ENCODE assay signal across 7 cellular contexts in genomic region chr5:177428574-177429217, GRCh38. TPM values are rescaled to one million over a fixed set of nuclear protein-coding genes. Genes with fewer than 3 reads are reported as not detected.
DNase-seq lines count a peak whose midpoint lies in the region; ATAC-seq and TF ChIP-seq lines count a peak whose summit lies in the region.

No MANE protein-coding gene starts in this region.

- no peak for DNase-seq in MG63
- DNase-seq in central memory CD8-positive, alpha-beta T cell (ENCODE audit: low spot score in 2 of 2), result no peak
- DNase-seq in osteocyte (ENCODE audit: extremely low spot score, unreplicated experiment), result no peak
- DNase-seq in NCI-H2081 treated with DMSO at 0.1 percent for 48 hours (lab: John Stamatoyannopoulos, UW), result no peak
- no peak for DNase-seq in omental fat pad (ENCODE audit: low spot score)
- no peak for DNase-seq in nucleus accumbens (lab: John Stamatoyannopoulos, UW)

- peaks cover 6% of the 10 kb centered on the region; the same call in 1 of the 2 replicates for H4K20me1 ChIP-seq in DOHH2 (ENCODE audit: control insufficient read depth, insufficient read depth, low read depth, low read length)

- no peak for ATAC-seq in central memory CD8-positive, alpha-beta T cell (replicated peaks; ENCODE audit: extremely low read depth, poor library complexity, severe bottlenecking)
- ATAC-seq in omental fat pad (ENCODE audit: low FRiP score), result no peak

- H3K27me3 Mint-ChIP-seq in central memory CD8-positive, alpha-beta T cell, result no peaks in the 10 kb centered on the region
- H3K27me3 Mint-ChIP-seq in osteocyte (ENCODE audit: unreplicated experiment), result no peaks in the 10 kb centered on the region

- peaks cover 54% of the 10 kb centered on the region for H3K36me3 Mint-ChIP-seq in central memory CD8-positive, alpha-beta T cell (ENCODE audit: insufficient read depth)
- peaks cover 10% of the 10 kb centered on the region for H3K36me3 Mint-ChIP-seq in osteocyte (ENCODE audit: unreplicated experiment)

- peaks cover 26% of the 10 kb centered on the region for H3F3A ChIP-seq in DOHH2 (ENCODE audit: control insufficient read depth, insufficient read depth)

- peak overlapping the region; percentile 90 for H3K4me2 ChIP-seq in DOHH2 (ENCODE audit: low read length)

- no peaks in the 10 kb centered on the region for H3K9me3 Mint-ChIP-seq in central memory CD8-positive, alpha-beta T cell
- no peaks in the 10 kb centered on the region for H3K9me3 Mint-ChIP-seq in osteocyte (ENCODE audit: unreplicated experiment)

- H3K9me2 ChIP-seq in DOHH2 (replicated peaks; ENCODE audit: control insufficient read depth, low read length), result no peaks in the 10 kb centered on the region

- H3K9me3 ChIP-seq in DOHH2 (ENCODE audit: control insufficient read depth, insufficient read depth, low read length) (no peaks in the 10 kb centered on the region), MG63 (no peaks in the 10 kb centered on the region)

- peak overlapping the region; percentile 93 for H3K27ac Mint-ChIP-seq in central memory CD8-positive, alpha-beta T cell (ENCODE audit: low read depth)
- peak overlapping the region; percentile 23 for H3K27ac Mint-ChIP-seq in osteocyte (ENCODE audit: unreplicated experiment)

- H3K4me1 ChIP-seq in DOHH2 (ENCODE audit: control insufficient read depth, low read length), result peaks cover 63% of the 10 kb centered on the region

- peaks cover 53% of the 10 kb centered on the region for H3K36me3 ChIP-seq in DOHH2 (ENCODE audit: control insufficient read depth, low read length)
- H3K36me3 ChIP-seq in MG63, result peaks cover 58% of the 10 kb centered on the region

- peaks cover 53% of the 10 kb centered on the region for H3K79me2 ChIP-seq in DOHH2 (ENCODE audit: control insufficient read depth, low read length)

- H3K4me1 Mint-ChIP-seq in central memory CD8-positive, alpha-beta T cell, result peaks cover 59% of the 10 kb centered on the region
- H3K4me1 Mint-ChIP-seq in osteocyte (ENCODE audit: unreplicated experiment), result peaks cover 22% of the 10 kb centered on the region

- no peaks in the 10 kb centered on the region for H3K27me3 ChIP-seq in DOHH2 (ENCODE audit: control insufficient read depth, low read length)
- H3K27me3 ChIP-seq in MG63, result no peaks in the 10 kb centered on the region

- H3K27ac ChIP-seq in DOHH2 (ENCODE audit: low read depth, low read length), result peak overlapping the region; percentile 94

- TF ChIP-seq CTCF in DOHH2 (IDR thresholded peaks at IDR 0.05; ENCODE audit: low read depth, low read length, poor library complexity, severe bottlenecking) (no peak), osteocyte (IDR thresholded peaks at IDR 0.05) (no peak), omental fat pad (IDR thresholded peaks at IDR 0.05) (no peak)

- H3K4me3 ChIP-seq in DOHH2 (ENCODE audit: low read length), result peak overlapping the region; percentile 77
- H3K4me3 ChIP-seq in MG63, result peak overlapping the region; percentile 71; the same call in 1 of the 2 replicates

- H3K4me3 Mint-ChIP-seq in central memory CD8-positive, alpha-beta T cell, result peak overlapping the region; percentile 80
- H3K4me3 Mint-ChIP-seq in osteocyte (ENCODE audit: unreplicated experiment), result peak overlapping the region; percentile 10

RNA-seq across cellular contexts. Expression of gene GRK6, which starts 2.2 kb away (rescaled TPM):
- 62.4 and 127 TPM in 2 replicates for total RNA-seq in MG63 (2014; rRNA removed; shearing (Covaris generic); ENCODE audit: low replicate concordance)
- total RNA-seq in osteocyte (35.6 and 38.2 TPM in 2 replicates), omental fat pad (10 to 100 TPM; 16.1 to 45.5 (median 27.2) TPM)

RNA-seq across cellular contexts. Expression of gene PRR7, which starts 17.9 kb away (rescaled TPM):
- 61.4 and 68.2 TPM in 2 replicates for total RNA-seq in MG63 (2014; rRNA removed; shearing (Covaris generic); ENCODE audit: low replicate concordance)
- total RNA-seq in osteocyte (2.8 and 4.4 TPM in 2 replicates), omental fat pad (1 to 10 TPM in 3 of 4 donors, not detected in 1; 1.6 to 2.8 (median 2.1) TPM)

RNA-seq across cellular contexts. Expression of gene F12, which starts 19.3 kb away (rescaled TPM):
- 1.3 and 2.3 TPM in 2 replicates for total RNA-seq in MG63 (2014; rRNA removed; shearing (Covaris generic); ENCODE audit: low replicate concordance)
- total RNA-seq in osteocyte (1.0 and 1.5 TPM in 2 replicates), omental fat pad (1 to 10 TPM in 1 of 4 donors, under 1 TPM in 3; 0.38 to 3.0 (median 0.63) TPM)

RNA-seq across cellular contexts. Expression of gene PFN3, which starts 28.2 kb away (rescaled TPM):
- not detected in 2 replicates for total RNA-seq in MG63 (2014; rRNA removed; shearing (Covaris generic); ENCODE audit: low replicate concordance)
- not detected in 2 replicates for total RNA-seq in osteocyte
- not detected for total RNA-seq in omental fat pad

RNA-seq across cellular contexts. Expression of gene SLC34A1, which starts 44.5 kb away (rescaled TPM):
- not detected in 2 replicates for total RNA-seq in MG63 (2014; rRNA removed; shearing (Covaris generic); ENCODE audit: low replicate concordance)
- total RNA-seq in osteocyte, result not detected in 2 replicates
- total RNA-seq in omental fat pad, result not detected

Comparison
In these comparisons a context has a peak if more than half of its experiments do, and no peak if none do; other contexts are left out.
1. RNA of gene PRR7, which starts 17.9 kb away (total RNA-seq): 61.4 to 68.2 TPM in MG63; 2.8 to 4.4 TPM in osteocyte and 1.6 to 2.8 TPM in omental fat pad; every median in the first group is over 10 times any median in the second.